ENCODE assay signal across 8 cellular contexts in genomic region chr7:100673302-100673941, GRCh38. TPM values are rescaled to one million over a fixed set of nuclear protein-coding genes. Genes with fewer than 3 reads are reported as not detected.
DNase-seq lines count a peak whose midpoint lies in the region; ATAC-seq and TF ChIP-seq lines count a peak whose summit lies in the region.

GNB2 (plus strand) TSS chr7:100673740; CDS start chr7:100676266, 2,526 bp downstream.

- H3K27me3 ChIP-seq in GM06990 (replicated peaks; ENCODE audit: control insufficient read depth, insufficient read depth, low read length) (no peaks in the 10 kb centered on the region), testis (no peaks in the 10 kb centered on the region)

- peaks cover 15 to 16% of the 10 kb centered on the region in 2 donors for H3K36me3 Mint-ChIP-seq in activated naive CD4-positive, alpha-beta T cell treated with anti-CD3 and anti-CD28 coated beads, Interleukin-2, amount 50 U/mL, for 72 hours

- H3K36me3 ChIP-seq in GM06990 (ENCODE audit: control insufficient read depth, insufficient read depth, low read length), result peaks cover 19% of the 10 kb centered on the region
- no peaks in the 10 kb centered on the region for H3K36me3 ChIP-seq in testis (ENCODE audit: low read depth, missing control alignments)

- H3K9me3 Mint-ChIP-seq in activated naive CD4-positive, alpha-beta T cell treated with anti-CD3 and anti-CD28 coated beads, Interleukin-2, amount 50 U/mL, for 72 hours, result no peaks in the 10 kb centered on the region

- peaks cover 6% of the 10 kb centered on the region for H3K4me1 ChIP-seq in testis

- peak within 1 kb of the TSS; percentile 98 for H3K27ac ChIP-seq in testis

- TF ChIP-seq CTCF in GM06990 (IDR thresholded peaks at IDR 0.05; ENCODE audit: insufficient read depth, low read length, poor library complexity, severe bottlenecking), result no peak
- TF ChIP-seq CTCF in omental fat pad (IDR thresholded peaks at IDR 0.05), result no peak
- peak in 2 of 3 experiments; percentile 12 to 38 for TF ChIP-seq CTCF in testis (IDR thresholded peaks at IDR 0.05)

- TF ChIP-seq POLR2A in testis (IDR thresholded peaks at IDR 0.05), result no peak

- ATAC-seq in HG02610 (IDR thresholded peaks at IDR 0.05; ENCODE audit: unreplicated experiment), result peak; percentile 74
- ATAC-seq in activated naive CD4-positive, alpha-beta T cell treated with anti-CD3 and anti-CD28 coated beads, Interleukin-2, amount 50 U/mL, for 72 hours, result peak; percentile 74 to 80
- peak; percentile 93 for ATAC-seq in omental fat pad (ENCODE audit: low FRiP score)

- intact Hi-C loops in testis (cut with DNase I; ENCODE audit: low total_unique reads), result no loop called here

- peak within 1 kb of the TSS; percentile 93 to 97 for H3K27ac Mint-ChIP-seq in activated naive CD4-positive, alpha-beta T cell treated with anti-CD3 and anti-CD28 coated beads, Interleukin-2, amount 50 U/mL, for 72 hours

- DNase-seq in GM06990 (ENCODE audit: extremely low read depth, insufficient read length), result peak; percentile 99
- peak; percentile 99 for DNase-seq in NCI-H1092 treated with DMSO at 0.1 percent for 48 hours (lab: John Stamatoyannopoulos, UW)
- DNase-seq in SKM-1 (lab: John Stamatoyannopoulos, UW; ENCODE audit: unreplicated experiment), result peak; percentile 88
- DNase-seq in activated naive CD4-positive, alpha-beta T cell treated with anti-CD3 and anti-CD28 coated beads, Interleukin-2, amount 50 U/mL, for 72 hours (ENCODE audit: low spot score in 2 of 2), result peak; percentile 100
- DNase-seq in glomerular endothelial cell (ENCODE audit: extremely low read depth, low read depth, low spot score), result peak; percentile 93
- DNase-seq in omental fat pad (ENCODE audit: low spot score), result peak; percentile 98
- peak; percentile 99 for DNase-seq in testis

- 0 to 1% methylated on average over 9 to 55 of the region's 65 CpGs for WGBS in testis, 2 donors

- H3K4me3 ChIP-seq in GM06990 (replicated peaks; ENCODE audit: low read depth, low read length), result peak within 1 kb of the TSS; percentile 96
- peak within 1 kb of the TSS; percentile 96 to 99 for H3K4me3 ChIP-seq in testis

- H3K9me3 ChIP-seq in testis, result no peaks in the 10 kb centered on the region

RNA-seq across cellular contexts. Expression of gene GNB2, which starts in this region (rescaled TPM):
- 100 to 1,000 TPM; 213 to 239 TPM for total RNA-seq in activated naive CD4-positive, alpha-beta T cell treated with anti-CD3 and anti-CD28 coated beads, Interleukin-2, amount 50 U/mL, for 72 hours
- total RNA-seq in glomerular endothelial cell (315 and 318 TPM in 2 replicates), omental fat pad (100 to 1,000 TPM; 145 to 245 (median 203) TPM), testis (100 to 1,000 TPM; 195 to 325 TPM)
- polyA plus RNA-seq in testis (ENCODE audit: insufficient read depth, low read depth, low replicate concordance), result 200 TPM

Comparison
In these comparisons a context has a peak if more than half of its experiments do, and no peak if none do; other contexts are left out.
1. Peak in every context shown above with its lines: DNase-seq, ATAC-seq, H3K4me3 ChIP-seq and H3K27ac ChIP-seq.
2. CTCF ChIP-seq: peak in testis (2 of 3); none in GM06990 (single experiment) and omental fat pad (0 of 3).